9 cellular contexts compared by ENCODE assay signal in genomic region chr3:134236505-134236904, GRCh38. TPM values are rescaled to one million over a fixed set of nuclear protein-coding genes. Genes with fewer than 3 reads are reported as not detected.
DNase-seq lines count a peak whose midpoint lies in the region; ATAC-seq lines count a peak whose summit lies in the region.
"Had no signal": no experiment of that assay in that cellular context is flagged by ENCODE, and none has a peak within 500 bp of the region (broad histone marks: within the 10 kb centered on the region; RNA-seq: fewer than 3 reads in every experiment).

No MANE protein-coding gene starts in this region.

- no peaks in the 10 kb centered on the region for H3K27me3 Mint-ChIP-seq in activated naive CD4-positive, alpha-beta T cell treated with anti-CD3 and anti-CD28 coated beads for 36 hours (ENCODE audit: low read depth)
- peaks cover 15% of the 10 kb centered on the region for H3K27me3 Mint-ChIP-seq in activated CD4-positive, alpha-beta memory T cell treated with anti-CD3 and anti-CD28 coated beads, Interleukin-2, amount 10 ng/mL, durations not matched to agents 7 days and 5 days

- H3K4me3 Mint-ChIP-seq in activated naive CD4-positive, alpha-beta T cell treated with anti-CD3 and anti-CD28 coated beads for 36 hours: no peak overlapping the region
- H3K4me3 Mint-ChIP-seq in activated CD4-positive, alpha-beta memory T cell treated with anti-CD3 and anti-CD28 coated beads, Interleukin-2, amount 10 ng/mL, durations not matched to agents 7 days and 5 days: no peak overlapping the region

- no peaks in the 10 kb centered on the region for H3K4me1 ChIP-seq in urinary bladder (ENCODE audit: insufficient read depth)

- no peak for ATAC-seq in activated naive CD4-positive, alpha-beta T cell treated with anti-CD3 and anti-CD28 coated beads, Interleukin-2, amount 50 U/mL, for 72 hours
- peak; percentile 52 for ATAC-seq in HG03442 (IDR thresholded peaks at IDR 0.05; ENCODE audit: unreplicated experiment)
- peak; percentile 59 for ATAC-seq in left ventricle myocardium superior

- intact Hi-C loops in activated naive CD4-positive, alpha-beta T cell treated with anti-CD3 and anti-CD28 coated beads for 36 hours (cut with micrococcal nuclease): loop anchor here (5.0 to 10.0 kb wide), 3 partner anchors 664 to 1961 kb away; partner anchors contain the start of genes CDV3 and MSL2
- intact Hi-C loops in left ventricle myocardium superior (cut with micrococcal nuclease): no loop called here

- peaks cover 84% of the 10 kb centered on the region for H3K4me1 Mint-ChIP-seq in activated naive CD4-positive, alpha-beta T cell treated with anti-CD3 and anti-CD28 coated beads for 36 hours (ENCODE audit: low read depth)
- H3K4me1 Mint-ChIP-seq in activated CD4-positive, alpha-beta memory T cell treated with anti-CD3 and anti-CD28 coated beads, Interleukin-2, amount 10 ng/mL, durations not matched to agents 7 days and 5 days: peaks cover 19% of the 10 kb centered on the region

- POLR2A ChIA-PET in activated CD4-positive, alpha-beta memory T cell treated with anti-CD3 and anti-CD28 coated beads, Interleukin-2, amount 10 ng/mL, durations not matched to agents 7 days and 5 days (lab: Charles Lee): interaction anchor here (0.9 kb wide), 1 partner anchor 57 kb away, joined by 3 read pairs; no protein-coding TSS in a partner anchor

- no peaks in the 10 kb centered on the region for H3K9me3 Mint-ChIP-seq in activated naive CD4-positive, alpha-beta T cell treated with anti-CD3 and anti-CD28 coated beads for 36 hours
- H3K9me3 Mint-ChIP-seq in activated naive CD4-positive, alpha-beta T cell treated with anti-CD3 and anti-CD28 coated beads, Interleukin-2, amount 50 U/mL, for 72 hours: no peaks in the 10 kb centered on the region
- no peaks in the 10 kb centered on the region for H3K9me3 Mint-ChIP-seq in activated CD4-positive, alpha-beta memory T cell treated with anti-CD3 and anti-CD28 coated beads, Interleukin-2, amount 10 ng/mL, durations not matched to agents 7 days and 5 days

- no peak overlapping the region for H3K4me3 ChIP-seq in urinary bladder (ENCODE audit: low read depth, low read length)

- H3K36me3 Mint-ChIP-seq in activated naive CD4-positive, alpha-beta T cell treated with anti-CD3 and anti-CD28 coated beads for 36 hours (ENCODE audit: low read depth): no peaks in the 10 kb centered on the region
- H3K36me3 Mint-ChIP-seq in activated naive CD4-positive, alpha-beta T cell treated with anti-CD3 and anti-CD28 coated beads, Interleukin-2, amount 50 U/mL, for 72 hours: no peaks in the 10 kb centered on the region
- H3K36me3 Mint-ChIP-seq in activated CD4-positive, alpha-beta memory T cell treated with anti-CD3 and anti-CD28 coated beads, Interleukin-2, amount 10 ng/mL, durations not matched to agents 7 days and 5 days (ENCODE audit: low read depth): no peaks in the 10 kb centered on the region

- CTCF ChIA-PET in activated naive CD4-positive, alpha-beta T cell treated with anti-CD3 and anti-CD28 coated beads for 36 hours (lab: Charles Lee): interaction anchor here (0.7 to 2.7 kb wide), 4 partner anchors 9 to 244 kb away, joined by 3 to 7 read pairs (median 4); no protein-coding TSS in a partner anchor
- CTCF ChIA-PET in activated CD4-positive, alpha-beta memory T cell treated with anti-CD3 and anti-CD28 coated beads, Interleukin-2, amount 10 ng/mL, durations not matched to agents 7 days and 5 days (lab: Charles Lee): interaction anchor here (1.1 kb wide), 1 partner anchor 24 kb away, joined by 3 read pairs; no protein-coding TSS in a partner anchor

- peak overlapping the region; percentile 48 for H3K27ac Mint-ChIP-seq in activated naive CD4-positive, alpha-beta T cell treated with anti-CD3 and anti-CD28 coated beads for 36 hours
- no peak overlapping the region for H3K27ac Mint-ChIP-seq in activated naive CD4-positive, alpha-beta T cell treated with anti-CD3 and anti-CD28 coated beads, Interleukin-2, amount 50 U/mL, for 72 hours
- no peak overlapping the region for H3K27ac Mint-ChIP-seq in activated CD4-positive, alpha-beta memory T cell treated with anti-CD3 and anti-CD28 coated beads, Interleukin-2, amount 10 ng/mL, durations not matched to agents 7 days and 5 days

- H3K27ac ChIP-seq in urinary bladder (ENCODE audit: low read depth): peak overlapping the region; percentile 2

- no peaks in the 10 kb centered on the region for H3K36me3 ChIP-seq in urinary bladder (ENCODE audit: insufficient read depth)

- no peak for DNase-seq in activated naive CD4-positive, alpha-beta T cell treated with anti-CD3 and anti-CD28 coated beads for 36 hours
- no peak for DNase-seq in activated naive CD4-positive, alpha-beta T cell treated with anti-CD3 and anti-CD28 coated beads, Interleukin-2, amount 50 U/mL, for 72 hours (ENCODE audit: low spot score in 2 of 2)
- no peak for DNase-seq in left ventricle myocardium superior
- DNase-seq in activated CD4-positive, alpha-beta memory T cell treated with anti-CD3 and anti-CD28 coated beads, Interleukin-2, amount 10 ng/mL, durations not matched to agents 7 days and 5 days: no peak
- DNase-seq in NCI-H1417 treated with DMSO at 0.1 percent for 48 hours (lab: John Stamatoyannopoulos, UW): no peak
- no peak for DNase-seq in DMS 273 (lab: John Stamatoyannopoulos, UW; ENCODE audit: unreplicated experiment)
- DNase-seq: head of caudate nucleus had no signal

- WGBS in urinary bladder: 28% methylated on average over 2 of the region's 2 CpGs

RNA-seq across cellular contexts. Expression of gene RYK, which starts 14.2 kb away (rescaled TPM):
- total RNA-seq in activated naive CD4-positive, alpha-beta T cell treated with anti-CD3 and anti-CD28 coated beads for 36 hours: 10 to 100 TPM; 19.5 to 19.7 TPM
- 10 to 100 TPM; 16.4 to 50.1 TPM for total RNA-seq in activated naive CD4-positive, alpha-beta T cell treated with anti-CD3 and anti-CD28 coated beads, Interleukin-2, amount 50 U/mL, for 72 hours
- 37.5 TPM for total RNA-seq in left ventricle myocardium superior
- total RNA-seq in urinary bladder: 197 TPM
- 56.4 TPM for polyA plus RNA-seq in urinary bladder
- total RNA-seq in activated CD4-positive, alpha-beta memory T cell treated with anti-CD3 and anti-CD28 coated beads, Interleukin-2, amount 10 ng/mL, durations not matched to agents 7 days and 5 days: 1 to 10 TPM; 6.0 to 6.1 TPM

Comparison
In these comparisons a context has a peak if more than half of its experiments do, and no peak if none do; other contexts are left out.
1. ATAC-seq: peak in HG03442 (single experiment) and left ventricle myocardium superior (single experiment); none in activated naive CD4-positive, alpha-beta T cell treated with anti-CD3 and anti-CD28 coated beads, Interleukin-2, amount 50 U/mL, for 72 hours (0 of 2).